7 cellular contexts compared by ENCODE assay signal in genomic region chr9:127021664-127022337, GRCh38.
DNase-seq lines count a peak whose midpoint lies in the region; ATAC-seq and TF ChIP-seq lines count a peak whose summit lies in the region.

No MANE protein-coding gene starts in this region.

- H3K36me3 Mint-ChIP-seq in CD8-positive, alpha-beta T cell = peaks cover 2% of the 10 kb centered on the region

- no peak overlapping the region for H3K14ac ChIP-seq in mesenchymal stem cell (ENCODE audit: low read length in 2 of 2)

- no peak for ATAC-seq in CD8-positive, alpha-beta T cell
- no peak for ATAC-seq in GM19351 (IDR thresholded peaks at IDR 0.05; ENCODE audit: unreplicated experiment)

- H3K18ac ChIP-seq in mesenchymal stem cell (ENCODE audit: low read depth in 1 of 2, low read length in 2 of 2) = no peak overlapping the region

- no peaks in the 10 kb centered on the region for H3K4me1 Mint-ChIP-seq in CD8-positive, alpha-beta T cell (ENCODE audit: low read depth)

- H3K79me1 ChIP-seq in mesenchymal stem cell (replicated peaks; ENCODE audit: low read length, poor library complexity, severe bottlenecking) = no peaks in the 10 kb centered on the region

- no peak overlapping the region for H2BK15ac ChIP-seq in mesenchymal stem cell (ENCODE audit: low read depth, poor library complexity, severe bottlenecking)

- H3K27me3 Mint-ChIP-seq in CD8-positive, alpha-beta T cell (ENCODE audit: low read depth) = peaks cover 4% of the 10 kb centered on the region

- H3K4me3 ChIP-seq in mesenchymal stem cell (ENCODE audit: insufficient read depth in 1 of 2, low read depth in 1 of 2, low read length in 2 of 2) (no peak overlapping the region), tibial artery (no peak overlapping the region)
- no peak overlapping the region for H3K4me3 ChIP-seq in CD8-positive, alpha-beta T cell (ENCODE audit: low read depth, low read length)

- no peak overlapping the region for H4K8ac ChIP-seq in mesenchymal stem cell (ENCODE audit: low read length)

- no peak overlapping the region for H2BK5ac ChIP-seq in mesenchymal stem cell (ENCODE audit: low read depth, low read length, poor library complexity, severe bottlenecking)

- H3K4me2 ChIP-seq in mesenchymal stem cell (ENCODE audit: low read length, poor library complexity, severe bottlenecking) = no peak overlapping the region

- intact Hi-C loops in tibial artery (cut with DNase I; ENCODE audit: low total_unique reads) = no loop called here
- intact Hi-C loops in CD8-positive, alpha-beta T cell (cut with DNase I, micrococcal nuclease) = no loop called here

- H2BK120ac ChIP-seq in mesenchymal stem cell (ENCODE audit: low read depth, low read length) = no peak overlapping the region

- peak; percentile 60 for DNase-seq in NCI-H2227 (lab: John Stamatoyannopoulos, UW; ENCODE audit: unreplicated experiment)
- peak; percentile 76 for DNase-seq in mesenchymal stem cell
- DNase-seq in tibial artery = peak; percentile 94
- DNase-seq in CD8-positive, alpha-beta T cell = no peak
- DNase-seq in activated CD4-positive, alpha-beta T cell treated with anti-CD3 and anti-CD28 coated beads for 48 hours = no peak

- no peaks in the 10 kb centered on the region for H3K9me3 ChIP-seq in mesenchymal stem cell (ENCODE audit: control insufficient read depth, low read length)
- no peaks in the 10 kb centered on the region for H3K9me3 ChIP-seq in tibial artery
- H3K9me3 ChIP-seq in CD8-positive, alpha-beta T cell (ENCODE audit: low read length) = no peaks in the 10 kb centered on the region

- no peak for TF ChIP-seq CTCF in tibial artery (IDR thresholded peaks at IDR 0.05)
- no peak for TF ChIP-seq CTCF in CD8-positive, alpha-beta T cell (IDR thresholded peaks at IDR 0.05)

- no peaks in the 10 kb centered on the region for H3K9me3 Mint-ChIP-seq in CD8-positive, alpha-beta T cell

- POLR2A ChIA-PET in CD8-positive, alpha-beta T cell (lab: Charles Lee) = no interaction called here

- no peak overlapping the region for H3K27ac Mint-ChIP-seq in CD8-positive, alpha-beta T cell

- no peak overlapping the region for H3K23ac ChIP-seq in mesenchymal stem cell (ENCODE audit: low read length in 2 of 2)

- no peaks in the 10 kb centered on the region for H3K27me3 ChIP-seq in mesenchymal stem cell (ENCODE audit: control insufficient read depth in 1 of 2, insufficient read depth in 1 of 2, low read length in 2 of 2)
- no peaks in the 10 kb centered on the region for H3K27me3 ChIP-seq in tibial artery
- no peaks in the 10 kb centered on the region for H3K27me3 ChIP-seq in CD8-positive, alpha-beta T cell (ENCODE audit: insufficient read depth, low read length)

- 60% methylated on average over 9 of the region's 9 CpGs for WGBS in mesenchymal stem cell

- CTCF ChIA-PET in CD8-positive, alpha-beta T cell (lab: Charles Lee) = no interaction called here

- no peak overlapping the region for H3K4ac ChIP-seq in mesenchymal stem cell (ENCODE audit: low read depth in 1 of 2, low read length in 2 of 2)

- H3K36me3 ChIP-seq in mesenchymal stem cell (ENCODE audit: control insufficient read depth in 1 of 2, insufficient read depth in 2 of 2, low read depth in 1 of 2, low read length in 2 of 2) = no peaks in the 10 kb centered on the region
- H3K36me3 ChIP-seq in tibial artery = no peaks in the 10 kb centered on the region
- no peaks in the 10 kb centered on the region for H3K36me3 ChIP-seq in CD8-positive, alpha-beta T cell (ENCODE audit: insufficient read depth, low read length)

- H3K27ac ChIP-seq in cingulate gyrus (ENCODE audit: low read depth, low read length) = peak overlapping the region; percentile 6
- H3K27ac ChIP-seq in mesenchymal stem cell (ENCODE audit: low read length, poor library complexity, severe bottlenecking) = no peak overlapping the region
- peak overlapping the region; percentile 60 to 61 for H3K27ac ChIP-seq in tibial artery
- no peak overlapping the region for H3K27ac ChIP-seq in CD8-positive, alpha-beta T cell (ENCODE audit: low read depth, low read length)

- no peak overlapping the region for H4K91ac ChIP-seq in mesenchymal stem cell (ENCODE audit: low read length)

- peak overlapping the region; percentile 82 for H3K9ac ChIP-seq in mesenchymal stem cell (ENCODE audit: low read length)

- H2BK12ac ChIP-seq in mesenchymal stem cell (ENCODE audit: low read length in 2 of 2) = no peak overlapping the region

- no peak overlapping the region for H3K4me3 Mint-ChIP-seq in CD8-positive, alpha-beta T cell

- no peaks in the 10 kb centered on the region for H3K4me1 ChIP-seq in mesenchymal stem cell (ENCODE audit: control insufficient read depth, insufficient read depth, low read depth, low read length)
- peaks cover 6 to 26% (median 17%) of the 10 kb centered on the region in 4 donors for H3K4me1 ChIP-seq in tibial artery
- H3K4me1 ChIP-seq in CD8-positive, alpha-beta T cell (ENCODE audit: insufficient read depth, low read length) = no peaks in the 10 kb centered on the region

- H2AK5ac ChIP-seq in mesenchymal stem cell (ENCODE audit: low read length, severe bottlenecking) = no peak overlapping the region

- no peak overlapping the region for H2AFZ ChIP-seq in mesenchymal stem cell (ENCODE audit: low read depth, low read length)

Comparison
In these comparisons a context has a peak if more than half of its experiments do, and no peak if none do; other contexts are left out.
1. DNase-seq: peak in NCI-H2227 (single experiment), mesenchymal stem cell (single experiment) and tibial artery (2 of 2); none in CD8-positive, alpha-beta T cell (0 of 7) and activated CD4-positive, alpha-beta T cell treated with anti-CD3 and anti-CD28 coated beads for 48 hours (single experiment).
2. H3K27ac ChIP-seq: peak in cingulate gyrus (single experiment) and tibial artery (2 of 2); none in mesenchymal stem cell (single experiment) and CD8-positive, alpha-beta T cell (single experiment).